Comparison of ENCODE assay signal across 21 cellular contexts in the genomic region with DNA sequence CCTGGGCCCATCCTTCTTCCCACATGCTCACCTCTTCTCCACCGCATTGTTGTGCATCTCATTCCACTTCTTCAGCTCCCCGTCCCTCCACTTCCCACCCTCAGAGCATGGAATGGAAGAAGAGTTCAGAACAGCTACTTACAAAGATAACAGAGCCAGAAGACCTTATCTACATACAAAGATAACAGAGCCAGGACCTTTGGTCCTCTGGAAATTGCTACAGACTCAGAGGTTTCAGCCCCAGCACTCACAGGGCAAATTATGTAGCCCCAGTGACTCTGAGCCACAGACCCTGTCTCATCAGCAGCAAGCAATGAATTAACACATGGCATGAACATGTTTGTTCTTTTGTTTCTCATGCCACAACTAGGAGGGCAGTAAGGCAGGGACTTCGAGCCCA. TPM values are rescaled to one million over a fixed set of nuclear protein-coding genes. Genes with fewer than 3 reads are reported as not detected.
DNase-seq lines count a peak whose midpoint lies in the region; ATAC-seq, FAIRE-seq and TF ChIP-seq lines count a peak whose summit lies in the region.
"Had no signal": no experiment of that assay in that cellular context is flagged by ENCODE, and none has a peak within 500 bp of the region (broad histone marks: within the 10 kb centered on the region; RNA-seq: fewer than 3 reads in every experiment).

No MANE protein-coding gene starts in this region.

- POLR2A ChIA-PET in HepG2 (lab: Yijun Ruan, JAX) = no interaction called here

- H3K4me1 ChIP-seq in BLaER1 treated with 17β-estradiol and CSF1 and Interleukin-3, amounts not matched to agents 10 nM and 100 nM = peaks cover 24 to 61% (median 47%) of the 10 kb centered on the region in 10 experiments
- H3K4me1 ChIP-seq in HepG2 (ENCODE audit: insufficient read depth, low read length) = peaks cover 26% of the 10 kb centered on the region
- no peaks in the 10 kb centered on the region for H3K4me1 ChIP-seq in small intestine (ENCODE audit: control insufficient read depth in 2 of 2, insufficient read depth in 1 of 2, low read depth in 1 of 2, low read length in 1 of 2)
- no peaks in the 10 kb centered on the region for H3K4me1 ChIP-seq in gastrocnemius medialis
- H3K4me1 ChIP-seq: A549, SJSA1 had no signal

- no peaks in the 10 kb centered on the region for H3K9me3 ChIP-seq in BLaER1 treated with 17β-estradiol and CSF1 and Interleukin-3, amounts not matched to agents 10 nM and 100 nM (replicated peaks in 1 of 11)
- H3K9me3 ChIP-seq in HepG2 (ENCODE audit: low read length) (no peaks in the 10 kb centered on the region), small intestine (ENCODE audit: control insufficient read depth, low read depth) (no peaks in the 10 kb centered on the region), gastrocnemius medialis (no peaks in the 10 kb centered on the region)
- H3K9me3 ChIP-seq: A549, MG63, SJSA1 had no signal

- BruUV-seq in HepG2 (replicated peaks; lab: Mats Ljungman, UMichigan) = no TSS peak

- H3K27ac ChIP-seq in BLaER1 treated with 17β-estradiol and CSF1 and Interleukin-3, amounts not matched to agents 10 nM and 100 nM = peak overlapping the region in 9 of 11 experiments; percentile 55 to 91 (median 76); a peak in 18 of 22 replicates
- H3K27ac ChIP-seq in HepG2 (ENCODE audit: extremely low read length, insufficient read depth, low read length) (no peak overlapping the region), small intestine (ENCODE audit: low read depth in 1 of 2, low read length in 1 of 2) (no peak overlapping the region), gastrocnemius medialis (no peak overlapping the region)
- H3K27ac ChIP-seq: A549, HL-60, PC-9, SJSA1 had no signal

- TF ChIP-seq CTCF in HepG2 (CRISPR knock-in tag; IDR thresholded peaks at IDR 0.05) = no peak
- TF ChIP-seq CTCF in gastrocnemius medialis (IDR thresholded peaks at IDR 0.05 in 4 of 5, conservative IDR thresholded peaks at IDR 0.05 in 1 of 5) = no peak

- TF ChIP-seq RAD21 in HepG2 (CRISPR knock-in tag; IDR thresholded peaks at IDR 0.05) = no peak

- ATAC-seq in HepG2 (peak; percentile 60), gastrocnemius medialis (no peak)
- no peak for ATAC-seq in activated CD4-positive, CD25-positive, alpha-beta regulatory T cell treated with anti-CD3 and anti-CD28 coated beads, Interleukin-2, amount 50 U/mL, for 24 hours
- ATAC-seq: A549 had no signal

- no peaks in the 10 kb centered on the region for H3K36me3 ChIP-seq in BLaER1 treated with 17β-estradiol and CSF1 and Interleukin-3, amounts not matched to agents 10 nM and 100 nM
- no peaks in the 10 kb centered on the region for H3K36me3 ChIP-seq in HepG2 (replicated peaks in 1 of 2; ENCODE audit: control insufficient read depth in 1 of 2, insufficient read depth in 2 of 2, low read length in 2 of 2)
- H3K36me3 ChIP-seq in small intestine (ENCODE audit: control insufficient read depth in 2 of 2, insufficient read depth in 2 of 2, low read length in 2 of 2) = no peaks in the 10 kb centered on the region
- H3K36me3 ChIP-seq in gastrocnemius medialis = no peaks in the 10 kb centered on the region
- H3K36me3 ChIP-seq: MG63, SJSA1 had no signal

- no peaks in the 10 kb centered on the region for H4K20me1 ChIP-seq in BLaER1 treated with 17β-estradiol and CSF1 and Interleukin-3, amounts not matched to agents 10 nM and 100 nM
- H4K20me1 ChIP-seq in HepG2 (ENCODE audit: insufficient read depth, low read length) = no peaks in the 10 kb centered on the region

- FAIRE-seq in HepG2 (lab: Jason Lieb, UNC) (no peak), small intestine (lab: Jason Lieb, UNC) (no peak)
- FAIRE-seq: A549, GM12892, GM19239, H54 had no signal

- peak overlapping the region in 6 of 11 experiments; percentile 12 to 71 (median 46); a peak in 9 of 22 replicates for H3K9ac ChIP-seq in BLaER1 treated with 17β-estradiol and CSF1 and Interleukin-3, amounts not matched to agents 10 nM and 100 nM
- H3K9ac ChIP-seq in HepG2 (ENCODE audit: insufficient read depth, low read depth, low read length) = no peak overlapping the region

- WGBS in HepG2 (ENCODE audit: low lambda C conversion rate) = 20% methylated on average over 3 of the region's 3 CpGs
- 31 to 75% (median 41%) methylated on average over 3 of the region's 3 CpGs for WGBS in small intestine, 3 donors

- DNase-seq in HuH-7.5 (ENCODE audit: low spot score) = peak; percentile 56
- peak; percentile 32 for DNase-seq in HepG2 (ENCODE audit: low spot score)
- peak; percentile 44 for DNase-seq in small intestine
- no peak for DNase-seq in NCI-H345 treated with DMSO at 0.1 percent for 48 hours (lab: John Stamatoyannopoulos, UW; ENCODE audit: unreplicated experiment)
- no peak for DNase-seq in gastrocnemius medialis
- DNase-seq: DMS153, DND-41, MG63, NCI-H1105 treated with DMSO at 0.1 percent for 48 hours, NCI-H146, NCI-H1930, NCI-H526 treated with DMSO at 0.1 percent for 48 hours, PC-9 had no signal

- H3K4me2 ChIP-seq in BLaER1 treated with 17β-estradiol and CSF1 and Interleukin-3, amounts not matched to agents 10 nM and 100 nM = peak overlapping the region; percentile 65 to 86 (median 80)
- no peak overlapping the region for H3K4me2 ChIP-seq in HepG2 (ENCODE audit: low read depth, low read length)
- H3K4me2 ChIP-seq: A549, PC-9 had no signal

- H2AFZ ChIP-seq in HepG2 (ENCODE audit: low read length) = no peak overlapping the region
- H2AFZ ChIP-seq: PC-9 had no signal

- TF ChIP-seq EP300 in HepG2 (IDR thresholded peaks at IDR 0.05; ENCODE audit: low read depth in 2 of 2, low read length in 2 of 2) (no peak), HepG2 (CRISPR knock-in tag; IDR thresholded peaks at IDR 0.05; ENCODE audit: borderline replicate concordance) (no peak)

- no peak overlapping the region for H3K4me3 ChIP-seq in BLaER1 treated with 17β-estradiol and CSF1 and Interleukin-3, amounts not matched to agents 10 nM and 100 nM
- no peak overlapping the region for H3K4me3 ChIP-seq in HepG2 (replicated peaks in 1 of 3; ENCODE audit: insufficient read depth in 1 of 3, low read depth in 2 of 3, low read length in 3 of 3)
- H3K4me3 ChIP-seq in small intestine (ENCODE audit: low read depth in 1 of 2, low read length in 2 of 2) = no peak overlapping the region
- H3K4me3 ChIP-seq in gastrocnemius medialis = no peak overlapping the region
- H3K4me3 ChIP-seq: A549, MG63, PC-9, SJSA1 had no signal

- CTCF ChIA-PET in HepG2 (lab: Yijun Ruan, JAX; ENCODE audit: low intra/inter-chr PET ratio, low total read pairs) = no interaction called here

- H3K79me2 ChIP-seq in HepG2 (ENCODE audit: insufficient read depth, low read length) = no peaks in the 10 kb centered on the region

- H3K27me3 ChIP-seq in BLaER1 treated with 17β-estradiol and CSF1 and Interleukin-3, amounts not matched to agents 10 nM and 100 nM = no peaks in the 10 kb centered on the region
- H3K27me3 ChIP-seq in HepG2 (ENCODE audit: control insufficient read depth in 1 of 2, insufficient read depth in 2 of 2, low read length in 2 of 2) (peaks cover 2 to 24% of the 10 kb centered on the region in 2 experiments; a peak in 4 of 5 replicates), small intestine (ENCODE audit: control insufficient read depth in 2 of 2, insufficient read depth in 2 of 2, low read length in 2 of 2) (peaks cover 0 to 2% of the 10 kb centered on the region in 2 donors), gastrocnemius medialis (no peaks in the 10 kb centered on the region)
- H3K27me3 ChIP-seq: MG63, SJSA1 had no signal

- in situ Hi-C loops in HepG2 (cut with HindIII; ENCODE audit: extremely low pct_ligation_motif_present, low pct_unique_long_range_greater_than_20kb) (no loop called here), gastrocnemius medialis (cut with MboI; ENCODE audit: low sequenced_read_pairs in 4 of 4) (no loop called here)

- no peak for TF ChIP-seq POLR2A in HepG2 (IDR thresholded peaks at IDR 0.05; ENCODE audit: insufficient read depth in 1 of 2, low read depth in 2 of 2, low read length in 2 of 2)
- TF ChIP-seq POLR2A in gastrocnemius medialis (IDR thresholded peaks at IDR 0.05) = no peak

- intact Hi-C loops in HepG2 (cut with micrococcal nuclease; ENCODE audit: unreplicated experiment) (no loop called here), gastrocnemius medialis (cut with DNase I; ENCODE audit: low total_unique reads) (no loop called here)

TF ChIP-seq in HepG2, 621 proteins besides CTCF, POLR2A, EP300 and RAD21 (continues in another document):
- TF ChIP-seq ZNF354B (CRISPR knock-in tag; IDR thresholded peaks at IDR 0.05) (no peak), HNF4G (IDR thresholded peaks at IDR 0.05; ENCODE audit: borderline replicate concordance, low read depth, low read length) (peak; percentile 51; the same call in 1 of the 2 replicates), HNF4G (CRISPR knock-in tag; IDR thresholded peaks at IDR 0.05; ENCODE audit: borderline replicate concordance, low read depth) (no peak), HNF4A (CRISPR knock-in tag; IDR thresholded peaks at IDR 0.05) (peak; percentile 47), MYC (CRISPR knock-in tag; IDR thresholded peaks at IDR 0.05; ENCODE audit: borderline replicate concordance) (no peak)

RNA-seq across cellular contexts. Expression of gene SLC29A3, which starts 28.7 kb away (rescaled TPM):
- total RNA-seq in HepG2 (2016; rRNA removed; fragmentation: Illumina TruSeq; extraction: Trizol) = 5.3 and 8.6 TPM in 2 replicates
- 3.3 and 4.1 TPM in 2 replicates for total RNA-seq in HepG2 (2016; cell fraction: cytosol; rRNA removed; fragmentation: Illumina TruSeq; extraction: Trizol; ENCODE audit: low read depth)
- total RNA-seq in HepG2 (2016; cell fraction: insoluble cytoplasmic fraction; rRNA removed; fragmentation: Illumina TruSeq; extraction: Trizol) = 5.0 and 9.4 TPM in 2 replicates
- 6.3 and 7.6 TPM in 2 replicates for total RNA-seq in HepG2 (2016; cell fraction: membrane; rRNA removed; fragmentation: Illumina TruSeq; extraction: Trizol)
- total RNA-seq in HepG2 (2016; cell fraction: nucleus; rRNA removed; fragmentation: Illumina TruSeq; extraction: Trizol) = 9.6 and 10.1 TPM in 2 replicates
- polyA plus RNA-seq in HepG2 (2011; rRNA removed) = 11.8 and 14.4 TPM in 2 replicates
- polyA plus RNA-seq in HepG2 (2011; cell fraction: cytosol; rRNA removed) = 11.4 and 13.2 TPM in 2 replicates
- polyA plus RNA-seq in HepG2 (2011; cell fraction: nucleus; rRNA removed) = 10.9 and 11.3 TPM in 2 replicates
- 13.5 and 17.5 TPM in 2 replicates for polyA plus RNA-seq in HepG2 (2012)
- polyA plus RNA-seq in HepG2 (2016; cell fraction: cytosol; fragmentation: Illumina TruSeq; extraction: Trizol; ENCODE audit: low read depth) = 5.1 and 5.8 TPM in 2 replicates
- polyA plus RNA-seq in HepG2 (2016; cell fraction: insoluble cytoplasmic fraction; fragmentation: Illumina TruSeq; extraction: Trizol; ENCODE audit: low read depth) = 6.5 and 10.2 TPM in 2 replicates
- polyA plus RNA-seq in HepG2 (2016; cell fraction: membrane; fragmentation: Illumina TruSeq; extraction: Trizol; ENCODE audit: low read depth) = 8.9 and 9.6 TPM in 2 replicates
- polyA plus RNA-seq in HepG2 (2016; cell fraction: nucleus; fragmentation: Illumina TruSeq; extraction: Trizol; ENCODE audit: insufficient read depth, low read depth) = 19.0 and 21.6 TPM in 2 replicates
- 18.5 and 33.8 TPM in 2 replicates for polyA minus RNA-seq in HepG2 (2011; rRNA and poly(A)+ RNA removed; ENCODE audit: low replicate concordance)
- 8.6 and 10.2 TPM in 2 replicates for polyA minus RNA-seq in HepG2 (2011; cell fraction: cytosol; rRNA and poly(A)+ RNA removed)
- polyA minus RNA-seq in HepG2 (2011; cell fraction: nucleus; rRNA and poly(A)+ RNA removed) = 11.1 and 12.4 TPM in 2 replicates
- polyA plus RNA-seq in small intestine = 1 to 10 TPM in 2 of 3 donors, under 1 TPM in 1; 0.45 to 4.3 (median 1.1) TPM
- 1 to 10 TPM in 3 of 4 donors, under 1 TPM in 1; 0.36 to 2.8 (median 2.0) TPM for total RNA-seq in gastrocnemius medialis

Comparison
In these comparisons a context has a peak if more than half of its experiments do, and no peak if none do; other contexts are left out.
1. H3K27ac ChIP-seq: peak in BLaER1 treated with 17β-estradiol and CSF1 and Interleukin-3, amounts not matched to agents 10 nM and 100 nM (9 of 11); none in HepG2 (single experiment), small intestine (0 of 2) and gastrocnemius medialis (0 of 4).
2. DNase-seq: peak in HuH-7.5 (single experiment), HepG2 (single experiment) and small intestine (single experiment); none in NCI-H345 treated with DMSO at 0.1 percent for 48 hours (single experiment) and gastrocnemius medialis (0 of 2).